ENCODE assay signal across 9 cellular contexts in genomic region chr4:123415977-123416376, GRCh38. TPM values are rescaled to one million over a fixed set of nuclear protein-coding genes. Genes with fewer than 3 reads are reported as not detected.
DNase-seq lines count a peak whose midpoint lies in the region; ATAC-seq and TF ChIP-seq lines count a peak whose summit lies in the region.
"Had no signal": no experiment of that assay in that cellular context is flagged by ENCODE, and none has a peak within 500 bp of the region (broad histone marks: within the 10 kb centered on the region; RNA-seq: fewer than 3 reads in every experiment).

No MANE protein-coding gene starts in this region.

- peaks cover 40% of the 10 kb centered on the region in 2 donors for H3K4me1 ChIP-seq in gastrocnemius medialis

- TF ChIP-seq POLR2A in gastrocnemius medialis (IDR thresholded peaks at IDR 0.05) (no peak), lower leg skin (IDR thresholded peaks at IDR 0.05) (no peak)

- H3K27ac ChIP-seq in gastrocnemius medialis: peak overlapping the region in 1 of 4 donors; percentile 21

- H3K27me3 Mint-ChIP-seq in activated naive CD8-positive, alpha-beta T cell: no peaks in the 10 kb centered on the region
- H3K27me3 Mint-ChIP-seq in osteocyte (ENCODE audit: unreplicated experiment): no peaks in the 10 kb centered on the region

- DNase-seq in NOMO-1 (lab: John Stamatoyannopoulos, UW; ENCODE audit: unreplicated experiment in 2 of 2) (peak; percentile 84 to 93), osteocyte (ENCODE audit: extremely low spot score, unreplicated experiment) (no peak), SHP77 treated with DMSO at 0.1 percent for 48 hours (lab: John Stamatoyannopoulos, UW) (no peak), gastrocnemius medialis (no peak), activated gamma-delta T cell (lab: John Stamatoyannopoulos, UW) (no peak), lower leg skin (ENCODE audit: low spot score in 2 of 2) (no peak)

- 67 to 69% methylated on average over 6 of the region's 6 CpGs for WGBS in lower leg skin, 2 donors

- TF ChIP-seq CTCF in osteocyte (IDR thresholded peaks at IDR 0.05): no peak
- no peak for TF ChIP-seq CTCF in gastrocnemius medialis (IDR thresholded peaks at IDR 0.05 in 4 of 5, conservative IDR thresholded peaks at IDR 0.05 in 1 of 5)
- TF ChIP-seq CTCF in lower leg skin (IDR thresholded peaks at IDR 0.05): no peak

- ATAC-seq in GM18520 (IDR thresholded peaks at IDR 0.05; ENCODE audit: unreplicated experiment): peak; percentile 35
- no peak for ATAC-seq in gastrocnemius medialis

- H3K4me1 Mint-ChIP-seq in activated naive CD8-positive, alpha-beta T cell (ENCODE audit: low read depth): peaks cover 66% of the 10 kb centered on the region
- H3K4me1 Mint-ChIP-seq in osteocyte (ENCODE audit: unreplicated experiment): peaks cover 56% of the 10 kb centered on the region

- no peaks in the 10 kb centered on the region for H3K36me3 ChIP-seq in gastrocnemius medialis

- H3K9me3 ChIP-seq in gastrocnemius medialis: no peaks in the 10 kb centered on the region

- intact Hi-C loops in gastrocnemius medialis (cut with DNase I; ENCODE audit: low total_unique reads): no loop called here
- intact Hi-C loops in lower leg skin (cut with DNase I; ENCODE audit: low total_unique reads): no loop called here

- no peak overlapping the region for H3K4me3 ChIP-seq in gastrocnemius medialis
- H3K4me3 ChIP-seq in lower leg skin (ENCODE audit: low read depth, poor library complexity, severe bottlenecking): no peak overlapping the region

- in situ Hi-C loops in gastrocnemius medialis (cut with MboI; ENCODE audit: low sequenced_read_pairs in 4 of 4): loop anchor here (25.0 kb wide), 4 partner anchors 246 to 696 kb away; no protein-coding TSS in a partner anchor

- H3K36me3 Mint-ChIP-seq in activated naive CD8-positive, alpha-beta T cell: peaks cover 2% of the 10 kb centered on the region
- H3K36me3 Mint-ChIP-seq in osteocyte (ENCODE audit: unreplicated experiment): no peaks in the 10 kb centered on the region
- H3K36me3 Mint-ChIP-seq: memory B cell had no signal

- peak overlapping the region; percentile 55 for H3K4me3 Mint-ChIP-seq in activated naive CD8-positive, alpha-beta T cell
- peak overlapping the region; percentile 36 for H3K4me3 Mint-ChIP-seq in osteocyte (ENCODE audit: unreplicated experiment)
- H3K4me3 Mint-ChIP-seq: memory B cell had no signal

- no peaks in the 10 kb centered on the region for H3K9me3 Mint-ChIP-seq in activated naive CD8-positive, alpha-beta T cell (ENCODE audit: low read depth)
- no peaks in the 10 kb centered on the region for H3K9me3 Mint-ChIP-seq in osteocyte (ENCODE audit: unreplicated experiment)
- H3K9me3 Mint-ChIP-seq: memory B cell had no signal

- H3K27ac Mint-ChIP-seq in activated naive CD8-positive, alpha-beta T cell: peak overlapping the region; percentile 92
- peak overlapping the region; percentile 51 for H3K27ac Mint-ChIP-seq in osteocyte (ENCODE audit: unreplicated experiment)
- H3K27ac Mint-ChIP-seq: memory B cell had no signal

- no peaks in the 10 kb centered on the region for H3K27me3 ChIP-seq in gastrocnemius medialis

RNA-seq across cellular contexts. Expression of gene SPRY1, which starts 19.4 kb away (rescaled TPM):
- 51.0 and 51.7 TPM in 2 replicates for total RNA-seq in osteocyte
- 10 to 100 TPM; 32.8 to 72.2 (median 50.9) TPM for total RNA-seq in gastrocnemius medialis
- total RNA-seq in lower leg skin: 100 to 1,000 TPM; 216 to 444 (median 274) TPM

Comparison
In these comparisons a context has a peak if more than half of its experiments do, and no peak if none do; other contexts are left out.
1. DNase-seq: peak in NOMO-1 (2 of 2); none in osteocyte (single experiment), SHP77 treated with DMSO at 0.1 percent for 48 hours (single experiment), gastrocnemius medialis (0 of 2), activated gamma-delta T cell (single experiment) and lower leg skin (0 of 2).